ENCODE assay signal across 8 cellular contexts in genomic region chr1:153545067-153546055, GRCh38. TPM values are rescaled to one million over a fixed set of nuclear protein-coding genes. Genes with fewer than 3 reads are reported as not detected.
DNase-seq lines count a peak whose midpoint lies in the region; ATAC-seq, FAIRE-seq and TF ChIP-seq lines count a peak whose summit lies in the region.

Gene S100A4 (minus strand): TSS chr1:153545806. CDS start chr1:153544794, 1,012 bp downstream.

- H3K9me1 ChIP-seq in keratinocyte (ENCODE audit: control insufficient read depth, extremely low read depth, insufficient read depth, low read length) = no peaks in the 10 kb centered on the region

- H3K9ac ChIP-seq in keratinocyte (ENCODE audit: control insufficient read depth, extremely low read depth, insufficient read depth, low read length) = peak within 1 kb of the TSS; percentile 55

- H3K9me3 ChIP-seq in keratinocyte (ENCODE audit: control insufficient read depth, low read depth, low read length) = no peaks in the 10 kb centered on the region

- peak; percentile 75 for ATAC-seq in HG02759 (IDR thresholded peaks at IDR 0.05; ENCODE audit: unreplicated experiment)
- ATAC-seq in GM18520 (IDR thresholded peaks at IDR 0.05; ENCODE audit: unreplicated experiment) = no peak

- H3K36me3 ChIP-seq in bronchial epithelial cell (ENCODE audit: control insufficient read depth, insufficient read depth, low read length) (peaks cover 6% of the 10 kb centered on the region), keratinocyte (ENCODE audit: control insufficient read depth in 2 of 2, extremely low read depth in 1 of 2, insufficient read depth in 2 of 2, low read length in 2 of 2) (peaks cover 1 to 11% of the 10 kb centered on the region in 2 experiments)

- no peaks in the 10 kb centered on the region for H3K79me2 ChIP-seq in keratinocyte (ENCODE audit: control insufficient read depth, insufficient read depth, low read length)

- peak within 1 kb of the TSS; percentile 60 for H3K4me2 ChIP-seq in keratinocyte (ENCODE audit: control insufficient read depth, extremely low read depth, insufficient read depth, low read depth, low read length)

- DNase-seq in DMS 273 (lab: John Stamatoyannopoulos, UW; ENCODE audit: unreplicated experiment) (peak; percentile 98), NCI-H2227 treated with DMSO at 0.1 percent for 48 hours (lab: John Stamatoyannopoulos, UW) (peak; percentile 26), bronchial epithelial cell (ENCODE audit: low read depth) (peak; percentile 91), keratinocyte (ENCODE audit: low read depth, low spot score) (no peak)
- DNase-seq in stimulated activated CD4-positive, alpha-beta T cell treated with anti-CD3 and anti-CD28 coated beads, Interleukin-12 subunit alpha, Interleukin-12 subunit beta, amount 100 ng/mL, for 48 hours (ENCODE audit: low read depth in 2 of 3, low spot score in 1 of 3) = peak; percentile 91 to 94 (median 91)

- dilution Hi-C loops in keratinocyte (cut with MboI; ENCODE audit: extremely low pct_ligation_motif_present, low sequenced_read_pairs) = no loop called here

- H3K27ac ChIP-seq in keratinocyte (ENCODE audit: control insufficient read depth, insufficient read depth, low read length) = peak within 1 kb of the TSS; percentile 69

- H3K4me3 ChIP-seq in WI38 (ENCODE audit: low read depth, low read length) (peak within 1 kb of the TSS; percentile 57), bronchial epithelial cell (ENCODE audit: low read depth, low read length) (no peak within 1 kb of the TSS), keratinocyte (ENCODE audit: control insufficient read depth in 2 of 3, extremely low read depth in 1 of 3, insufficient read depth in 2 of 3, low read depth in 1 of 3, low read length in 3 of 3) (peak within 1 kb of the TSS in 2 of 3 experiments; percentile 17 to 19)

- no peak for TF ChIP-seq CTCF in WI38 (IDR thresholded peaks at IDR 0.05; ENCODE audit: low read depth, low read length)
- no peak for TF ChIP-seq CTCF in bronchial epithelial cell (IDR thresholded peaks at IDR 0.05; ENCODE audit: insufficient read depth, low read length, severe bottlenecking)
- TF ChIP-seq CTCF in keratinocyte (optimal IDR thresholded peaks at IDR 0.05 in 1 of 3, IDR thresholded peaks at IDR 0.05 in 1 of 3, conservative IDR thresholded peaks at IDR 0.05 in 1 of 3; ENCODE audit: extremely low read depth in 1 of 3, insufficient read depth in 2 of 3, low read length in 3 of 3) = no peak

- H3K27me3 ChIP-seq in bronchial epithelial cell (ENCODE audit: control insufficient read depth, insufficient read depth, low read length) (no peaks in the 10 kb centered on the region), keratinocyte (ENCODE audit: control insufficient read depth, extremely low read depth, insufficient read depth, low read length) (no peaks in the 10 kb centered on the region)

- no peaks in the 10 kb centered on the region for H4K20me1 ChIP-seq in keratinocyte (ENCODE audit: control insufficient read depth, extremely low read depth, insufficient read depth, low read length)

- FAIRE-seq in bronchial epithelial cell (lab: Jason Lieb, UNC) (no peak), keratinocyte (lab: Jason Lieb, UNC) (peak; percentile 76)

- peaks cover 65% of the 10 kb centered on the region for H3K4me1 ChIP-seq in keratinocyte (ENCODE audit: control insufficient read depth, extremely low read depth, insufficient read depth, low read length)

- H2AFZ ChIP-seq in keratinocyte (ENCODE audit: control insufficient read depth, low read length) = no peak within 1 kb of the TSS

RNA-seq across cellular contexts. Expression of gene S100A4, which starts in this region (rescaled TPM):
- 10.8 and 16.8 TPM in 2 replicates for total RNA-seq in bronchial epithelial cell
- polyA plus RNA-seq in keratinocyte = 21.4 to 40.2 TPM (median 26.7 TPM) in 3 replicates
- 10.6 TPM for polyA plus RNA-seq in keratinocyte (2011; ENCODE audit: low read depth)
- polyA plus RNA-seq in keratinocyte (2011; cell fraction: cytosol; rRNA removed) = 34.4 and 39.6 TPM in 2 replicates
- polyA plus RNA-seq in keratinocyte (2011; cell fraction: nucleus; rRNA removed) = 24.4 and 25.2 TPM in 2 replicates
- 26.4 and 34.9 TPM in 2 replicates for polyA plus RNA-seq in keratinocyte (2012; ENCODE audit: low replicate concordance)
- 6.5 to 13.9 TPM (median 6.6 TPM) in 3 replicates for polyA minus RNA-seq in keratinocyte
- polyA minus RNA-seq in keratinocyte (2011; cell fraction: cytosol; rRNA and poly(A)+ RNA removed) = 12.3 TPM
- 4.0 and 9.2 TPM in 2 replicates for polyA minus RNA-seq in keratinocyte (2011; cell fraction: nucleus; rRNA and poly(A)+ RNA removed)
